In the genomic region with DNA sequence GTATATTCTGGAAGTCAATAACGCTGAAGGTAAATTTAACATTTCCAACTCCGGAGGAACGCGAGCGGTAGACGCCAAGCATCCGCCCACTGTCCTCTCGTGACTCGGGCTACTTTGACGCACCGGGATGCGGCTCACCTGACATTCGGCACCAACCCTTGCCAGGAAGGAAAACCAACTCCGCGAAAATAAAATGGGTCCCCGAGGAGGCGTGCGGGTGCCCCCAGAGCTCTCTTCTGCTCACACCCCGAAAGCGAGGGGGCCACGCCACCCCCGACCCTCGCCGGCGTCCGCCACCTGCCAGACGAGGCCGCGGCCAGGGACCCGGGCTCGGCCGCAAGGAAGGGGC, we compare ENCODE assay signal across 8 cellular contexts. TPM values are rescaled to one million over a fixed set of nuclear protein-coding genes. Genes with fewer than 3 reads are reported as not detected.
DNase-seq lines count a peak whose midpoint lies in the region; ATAC-seq, FAIRE-seq and TF ChIP-seq lines count a peak whose summit lies in the region.

No MANE protein-coding gene starts in this region.

- ATAC-seq in stimulated activated naive B cell treated with anti-CD40 and anti-IgM and Interleukin-4, amounts not matched to agents 10 μg/mL and 1 μg/mL and 100 μg/mL, for 72 hours (replicated peaks) = peak; percentile 13 to 21

- 1% methylated on average over 32 of the region's 32 CpGs; no CpG with 5 or more reads in 1 of the 2 experiments for WGBS in H1 (ENCODE audit: extremely low coverage in 1 of 2, insufficient coverage in 1 of 2, insufficient read length in 1 of 2, insufficient replicate concordance in 2 of 2, low coverage in 1 of 2, low lambda C conversion rate in 2 of 2, missing lambda C conversion rate in 1 of 2), 2 experiments

- POLR2A ChIA-PET in activated CD4-positive, alpha-beta T cell treated with anti-CD3 and anti-CD28 coated beads, Interleukin-2, amount 10 ng/mL, durations not matched to agents 7 days and 5 days (lab: Charles Lee) = interaction anchor here (0.6 kb wide), 2 partner anchors 55 to 480 kb away, joined by 3 read pairs; no protein-coding TSS in a partner anchor
- POLR2A ChIA-PET in H1 (lab: Charles Lee; ENCODE audit: partially characterized antibody) = interaction anchor here (1.1 to 1.7 kb wide), 6 partner anchors 9 to 83 kb away, joined by 3 to 6 read pairs (median 4); no protein-coding TSS in a partner anchor

- peak overlapping the region; percentile 88 for H3K4me3 Mint-ChIP-seq in activated CD4-positive, alpha-beta T cell treated with anti-CD3 and anti-CD28 coated beads, Interleukin-2, amount 10 ng/mL, durations not matched to agents 7 days and 5 days
- peak overlapping the region; percentile 80 to 87 for H3K4me3 Mint-ChIP-seq in stimulated activated naive B cell treated with anti-CD40 and anti-IgM and Interleukin-4, amounts not matched to agents 10 μg/mL and 1 μg/mL and 100 μg/mL, for 72 hours

- TF ChIP-seq POLR2A in H1 (IDR thresholded peaks at IDR 0.05; ENCODE audit: control extremely low read depth in 1 of 2, low read depth in 2 of 2, low read length in 2 of 2) = no peak

- peak overlapping the region; percentile 58 to 77 (median 76) for H3K4me3 ChIP-seq in H1 (ENCODE audit: extremely low read depth in 1 of 4, insufficient read depth in 2 of 4, low read depth in 3 of 4, low read length in 4 of 4)

- H2BK12ac ChIP-seq in H1 (ENCODE audit: low read depth, low read length) = no peak overlapping the region

- no peak overlapping the region for H3K27ac ChIP-seq in H1 (ENCODE audit: low read depth, low read length)

- no peak for TF ChIP-seq CTCF in H1 (IDR thresholded peaks at IDR 0.05; ENCODE audit: control extremely low read depth in 1 of 3, insufficient read depth in 1 of 3, low read depth in 1 of 3, low read length in 3 of 3)

- peaks cover 6% of the 10 kb centered on the region; the same call in 1 of the 2 replicates for H3K23me2 ChIP-seq in H1 (ENCODE audit: low read depth, low read length)

- no peak overlapping the region for H3K14ac ChIP-seq in H1 (ENCODE audit: insufficient read length)

- CTCF ChIA-PET in activated CD4-positive, alpha-beta T cell treated with anti-CD3 and anti-CD28 coated beads, Interleukin-2, amount 10 ng/mL, durations not matched to agents 7 days and 5 days (lab: Charles Lee) = interaction anchor here (1.2 to 2.0 kb wide), 3 partner anchors 9 to 18 kb away, joined by 3 to 6 read pairs (median 4); no protein-coding TSS in a partner anchor
- CTCF ChIA-PET in H1 (lab: Charles Lee; ENCODE audit: partially characterized antibody) = interaction anchor here (0.8 kb wide), 1 partner anchor 114 kb away, joined by 3 read pairs; no protein-coding TSS in a partner anchor

- no peak overlapping the region for H4K91ac ChIP-seq in H1 (replicated peaks; ENCODE audit: insufficient read length, low read length)

- H3K18ac ChIP-seq in H1 (ENCODE audit: extremely low read depth, low read length) = no peak overlapping the region

- peaks cover 0 to 3% (median 0%) of the 10 kb centered on the region in 4 experiments; a peak in 1 of 7 replicates for H3K27me3 ChIP-seq in H1 (replicated peaks in 1 of 4; ENCODE audit: control insufficient read depth in 3 of 4, extremely low read depth in 1 of 4, insufficient read depth in 3 of 4, low read length in 3 of 4)

- no peak overlapping the region for H3K56ac ChIP-seq in H1 (replicated peaks; ENCODE audit: insufficient read length, low read depth, low read length)

- no peaks in the 10 kb centered on the region for H3K79me1 ChIP-seq in H1 (ENCODE audit: low read depth, low read length)

- peaks cover 2% of the 10 kb centered on the region for H3K27me3 Mint-ChIP-seq in activated CD4-positive, alpha-beta T cell treated with anti-CD3 and anti-CD28 coated beads, Interleukin-2, amount 10 ng/mL, durations not matched to agents 7 days and 5 days
- no peaks in the 10 kb centered on the region for H3K27me3 Mint-ChIP-seq in stimulated activated naive B cell treated with anti-CD40 and anti-IgM and Interleukin-4, amounts not matched to agents 10 μg/mL and 1 μg/mL and 100 μg/mL, for 72 hours

- no peak overlapping the region for H4K5ac ChIP-seq in H1 (ENCODE audit: insufficient read length, low read depth, low read length)

- no peak for TF ChIP-seq RAD21 in H1 (IDR thresholded peaks at IDR 0.05 in 1 of 2, conservative IDR thresholded peaks at IDR 0.05 in 1 of 2; ENCODE audit: low read depth in 2 of 2, low read length in 2 of 2)

- H2BK15ac ChIP-seq in H1 (ENCODE audit: low read length) = no peak overlapping the region

- no peaks in the 10 kb centered on the region; a peak in 1 of 4 replicates for H3K79me2 ChIP-seq in H1 (ENCODE audit: control insufficient read depth in 1 of 2, insufficient read depth in 2 of 2, low read length in 2 of 2)

- H4K8ac ChIP-seq in H1 (ENCODE audit: extremely low read depth, insufficient read depth, low read length) = no peak overlapping the region; the same call in 1 of the 2 replicates

- no peaks in the 10 kb centered on the region for H3K36me3 ChIP-seq in H1 (ENCODE audit: control insufficient read depth in 2 of 4, insufficient read depth in 4 of 4, low read length in 3 of 4)

- H3K4me1 ChIP-seq in H1 (replicated peaks in 1 of 4; ENCODE audit: control insufficient read depth in 3 of 4, insufficient read depth in 4 of 4, low read length in 3 of 4) = peaks cover 2 to 6% (median 4%) of the 10 kb centered on the region in 4 experiments; a peak in 4 of 7 replicates

- no peak for FAIRE-seq in HTR-8/SVneo (lab: Jason Lieb, UNC)
- FAIRE-seq in H1 (lab: Jason Lieb, UNC) = no peak

- H3K4ac ChIP-seq in H1 (replicated peaks; ENCODE audit: insufficient read length, low read depth, low read length) = no peak overlapping the region

- H3K36me3 Mint-ChIP-seq in activated CD4-positive, alpha-beta T cell treated with anti-CD3 and anti-CD28 coated beads, Interleukin-2, amount 10 ng/mL, durations not matched to agents 7 days and 5 days (ENCODE audit: low read depth) = peaks cover 16% of the 10 kb centered on the region
- peaks cover 16 to 19% of the 10 kb centered on the region in 2 donors for H3K36me3 Mint-ChIP-seq in stimulated activated naive B cell treated with anti-CD40 and anti-IgM and Interleukin-4, amounts not matched to agents 10 μg/mL and 1 μg/mL and 100 μg/mL, for 72 hours

- H3K4me2 ChIP-seq in H1 (ENCODE audit: insufficient read depth in 1 of 2, low read depth in 2 of 2, low read length in 2 of 2) = peak overlapping the region; percentile 66 to 87

- H3K9ac ChIP-seq in H1 (replicated peaks in 1 of 4; ENCODE audit: extremely low read depth in 1 of 4, low read depth in 3 of 4, low read length in 3 of 4) = peak overlapping the region in 3 of 4 experiments; percentile 34 to 85 (median 65); a peak in 4 of 7 replicates

- no peak for TF ChIP-seq EP300 in H1 (IDR thresholded peaks at IDR 0.05; ENCODE audit: borderline replicate concordance in 1 of 2, low read depth in 2 of 2, low read length in 2 of 2)

- no peak overlapping the region for H2BK20ac ChIP-seq in H1 (ENCODE audit: low read length)

- no peak overlapping the region for H2BK5ac ChIP-seq in H1 (ENCODE audit: low read depth, low read length)

- H4K20me1 ChIP-seq in H1 (replicated peaks in 1 of 2; ENCODE audit: control insufficient read depth in 1 of 2, insufficient read depth in 2 of 2, low read length in 2 of 2) = no peaks in the 10 kb centered on the region

- peaks cover 36% of the 10 kb centered on the region for H3K4me1 Mint-ChIP-seq in activated CD4-positive, alpha-beta T cell treated with anti-CD3 and anti-CD28 coated beads, Interleukin-2, amount 10 ng/mL, durations not matched to agents 7 days and 5 days
- peaks cover 33 to 44% of the 10 kb centered on the region in 2 donors for H3K4me1 Mint-ChIP-seq in stimulated activated naive B cell treated with anti-CD40 and anti-IgM and Interleukin-4, amounts not matched to agents 10 μg/mL and 1 μg/mL and 100 μg/mL, for 72 hours

- no peak overlapping the region for H2BK120ac ChIP-seq in H1 (replicated peaks; ENCODE audit: low read depth, low read length)

- peak overlapping the region; percentile 94 for H3K27ac Mint-ChIP-seq in activated CD4-positive, alpha-beta T cell treated with anti-CD3 and anti-CD28 coated beads, Interleukin-2, amount 10 ng/mL, durations not matched to agents 7 days and 5 days
- H3K27ac Mint-ChIP-seq in stimulated activated naive B cell treated with anti-CD40 and anti-IgM and Interleukin-4, amounts not matched to agents 10 μg/mL and 1 μg/mL and 100 μg/mL, for 72 hours = peak overlapping the region; percentile 93

- no peak overlapping the region for H2AFZ ChIP-seq in H1 (ENCODE audit: low read length)

- no peak overlapping the region for H3K23ac ChIP-seq in H1 (ENCODE audit: insufficient read length)

- no peak overlapping the region for H2AK5ac ChIP-seq in H1 (ENCODE audit: low read depth, low read length)

- DNase-seq in activated gamma-delta T cell treated with Interleukin-2 at 50 U/mL for 16 hours = peak; percentile 38
- DNase-seq in activated gamma-delta T cell (lab: John Stamatoyannopoulos, UW) = no peak
- DNase-seq in HTR-8/SVneo (ENCODE audit: insufficient read length, low spot score) = peak; percentile 19
- DNase-seq in activated CD4-positive, alpha-beta T cell treated with anti-CD3 and anti-CD28 coated beads, Interleukin-2, amount 10 ng/mL, durations not matched to agents 7 days and 5 days = peak; percentile 65
- no peak for DNase-seq in H1 (ENCODE audit: low read depth in 1 of 2, low spot score in 2 of 2)
- peak; percentile 47 for DNase-seq in mucosa of gallbladder (ENCODE audit: low spot score)
- DNase-seq in stimulated activated naive B cell treated with anti-CD40 and anti-IgM and Interleukin-4, amounts not matched to agents 10 μg/mL and 1 μg/mL and 100 μg/mL, for 72 hours = peak; percentile 34
- no peak for DNase-seq in NOMO-1 treated with dmso at 0.1 percent for 144 hours (lab: John Stamatoyannopoulos, UW; ENCODE audit: unreplicated experiment)

- H3K9me3 ChIP-seq in H1 (ENCODE audit: insufficient read depth in 2 of 2, low read depth in 1 of 2, low read length in 1 of 2) = no peaks in the 10 kb centered on the region

- peaks cover 3% of the 10 kb centered on the region for H3K9me3 Mint-ChIP-seq in activated CD4-positive, alpha-beta T cell treated with anti-CD3 and anti-CD28 coated beads, Interleukin-2, amount 10 ng/mL, durations not matched to agents 7 days and 5 days
- H3K9me3 Mint-ChIP-seq in stimulated activated naive B cell treated with anti-CD40 and anti-IgM and Interleukin-4, amounts not matched to agents 10 μg/mL and 1 μg/mL and 100 μg/mL, for 72 hours = peaks cover 0 to 3% of the 10 kb centered on the region in 2 donors

RNA-seq across cellular contexts. Expression of gene ITSN2, which starts 0.7 kb away (rescaled TPM):
- 10 to 100 TPM; 72.8 to 76.6 TPM for total RNA-seq in activated CD4-positive, alpha-beta T cell treated with anti-CD3 and anti-CD28 coated beads, Interleukin-2, amount 10 ng/mL, durations not matched to agents 7 days and 5 days
- 14.7 and 17.0 TPM in 2 replicates for total RNA-seq in H1 (2021; fragmentation: NEBNext Ultra II Directional; extraction: Animal tissue kit (Norgen Biotek cat#: 25700))
- 9.3 and 9.4 TPM in 2 replicates for polyA plus RNA-seq in H1 (2011; rRNA removed)
- polyA plus RNA-seq in H1 (2011; cell fraction: cytosol; rRNA removed) = 8.1 TPM
- polyA plus RNA-seq in H1 (2011; cell fraction: nucleus; rRNA removed) = 19.1 TPM
- polyA plus RNA-seq in H1 (2012, experiment 1 of 2) = 5.8 to 12.7 TPM (median 7.6 TPM) in 4 replicates
- 0.56 TPM for polyA plus RNA-seq in H1 (2012, experiment 2 of 2)
- 9.2 TPM for polyA plus RNA-seq in H1 (2013, experiment 1 of 2)
- 8.8 TPM for polyA plus RNA-seq in H1 (2013, experiment 2 of 2)
- polyA minus RNA-seq in H1 (2011; rRNA and poly(A)+ RNA removed) = 20.1 and 25.8 TPM in 2 replicates
- polyA minus RNA-seq in H1 (2011; cell fraction: cytosol; rRNA and poly(A)+ RNA removed) = 9.8 TPM
- 29.1 TPM for polyA minus RNA-seq in H1 (2011; cell fraction: nucleus; rRNA and poly(A)+ RNA removed)
- 49.6 TPM for total RNA-seq in mucosa of gallbladder

Comparison
In these comparisons a context has a peak if more than half of its experiments do, and no peak if none do; other contexts are left out.
1. DNase-seq: peak in activated gamma-delta T cell treated with Interleukin-2 at 50 U/mL for 16 hours (single experiment), HTR-8/SVneo (single experiment), activated CD4-positive, alpha-beta T cell treated with anti-CD3 and anti-CD28 coated beads, Interleukin-2, amount 10 ng/mL, durations not matched to agents 7 days and 5 days (single experiment), mucosa of gallbladder (single experiment) and stimulated activated naive B cell treated with anti-CD40 and anti-IgM and Interleukin-4, amounts not matched to agents 10 μg/mL and 1 μg/mL and 100 μg/mL, for 72 hours (single experiment); none in activated gamma-delta T cell (single experiment), H1 (0 of 2) and NOMO-1 treated with dmso at 0.1 percent for 144 hours (single experiment).